In the genomic region with DNA sequence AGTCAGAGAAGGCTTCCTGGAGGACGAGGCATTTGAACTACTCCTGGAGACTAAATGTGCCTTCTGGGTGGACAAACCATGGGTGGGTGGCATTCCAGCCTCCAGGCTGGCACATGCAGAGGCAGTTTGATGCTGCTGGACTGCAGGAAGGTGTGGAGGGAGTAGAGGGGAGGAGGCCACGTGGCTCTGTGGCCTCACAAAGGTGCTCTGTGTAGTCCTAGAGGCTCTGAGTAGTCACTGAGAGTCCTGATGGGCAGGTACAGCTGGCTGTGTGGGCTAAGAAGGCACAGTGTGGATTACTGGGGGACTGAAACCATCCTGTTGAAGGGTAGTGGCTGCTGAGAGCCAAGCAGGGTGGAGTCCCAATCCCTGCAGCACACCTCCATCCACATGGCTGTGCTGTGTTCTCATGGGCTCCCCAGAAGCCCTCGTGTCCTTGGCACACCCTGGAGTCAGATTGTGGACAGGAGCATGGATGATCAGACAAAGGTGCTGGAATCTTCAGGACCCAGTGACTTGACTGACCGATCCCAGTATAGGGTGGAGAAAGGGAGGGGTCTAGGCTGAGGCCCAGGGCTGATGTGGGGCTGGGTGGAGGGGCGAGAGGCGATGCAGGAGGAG, we compare ENCODE assay signal across 19 cellular contexts.
DNase-seq lines count a peak whose midpoint lies in the region; ATAC-seq and TF ChIP-seq lines count a peak whose summit lies in the region.
"Had no signal": no experiment of that assay in that cellular context is flagged by ENCODE, and none has a peak within 500 bp of the region (broad histone marks: within the 10 kb centered on the region; RNA-seq: fewer than 3 reads in every experiment).

No MANE protein-coding gene starts in this region.

- no peak overlapping the region for H3K23ac ChIP-seq in H9 (ENCODE audit: insufficient read length, low read depth, low read length)

- H3K27ac ChIP-seq in H9 (ENCODE audit: insufficient read length, low read depth, low read length), result no peak overlapping the region
- H3K27ac ChIP-seq in SK-N-MC, result peak overlapping the region; percentile 54; the same call in 1 of the 2 replicates
- no peak overlapping the region for H3K27ac ChIP-seq in esophagus muscularis mucosa (replicated peaks in 1 of 4)
- no peak overlapping the region for H3K27ac ChIP-seq in spleen
- H3K27ac ChIP-seq: hepatocyte, psoas muscle had no signal

- H3K9ac ChIP-seq in H9 (ENCODE audit: extremely low read depth, insufficient read length, low read length) (no peak overlapping the region), SK-N-MC (ENCODE audit: insufficient read length) (peak overlapping the region; percentile 45)

- TF ChIP-seq POLR2A in esophagus muscularis mucosa (IDR thresholded peaks at IDR 0.05; ENCODE audit: low read depth), result no peak
- no peak for TF ChIP-seq POLR2A in spleen (IDR thresholded peaks at IDR 0.05)

- H3K4me2 ChIP-seq in H9 (ENCODE audit: insufficient read depth, insufficient read length, low read length), result no peak overlapping the region
- H3K4me2 ChIP-seq: hepatocyte had no signal

- H3K27me3 Mint-ChIP-seq in H9 (ENCODE audit: low read depth), result peaks cover 4% of the 10 kb centered on the region

- TF ChIP-seq EP300 in esophagus muscularis mucosa (IDR thresholded peaks at IDR 0.05), result no peak

- peak overlapping the region; percentile 26; the same call in 1 of the 2 replicates for H3K4me3 ChIP-seq in SK-N-MC
- H3K4me3 ChIP-seq in esophagus muscularis mucosa, result no peak overlapping the region
- no peak overlapping the region for H3K4me3 ChIP-seq in spleen
- H3K4me3 ChIP-seq: hepatocyte, psoas muscle had no signal

- H3K9me3 ChIP-seq in H9 (ENCODE audit: control insufficient read depth, low read depth, low read length), result no peaks in the 10 kb centered on the region
- H3K9me3 ChIP-seq in SK-N-MC (ENCODE audit: low read depth, low read length), result no peaks in the 10 kb centered on the region
- H3K9me3 ChIP-seq in esophagus muscularis mucosa, result no peaks in the 10 kb centered on the region
- H3K9me3 ChIP-seq in spleen, result no peaks in the 10 kb centered on the region
- H3K9me3 ChIP-seq: psoas muscle had no signal

- no peak overlapping the region for H4K91ac ChIP-seq in H9 (ENCODE audit: insufficient read length, low read depth, low read length)

- no peak overlapping the region for H3T11ph ChIP-seq in H9 (ENCODE audit: low read length)

- H3K4me1 Mint-ChIP-seq in H9, result peaks cover 27 to 33% of the 10 kb centered on the region in 2 experiments
- H3K4me1 Mint-ChIP-seq: naive thymus-derived CD8-positive, alpha-beta T cell had no signal

- H3K18ac ChIP-seq in H9 (ENCODE audit: insufficient read length, low read depth, low read length), result no peak overlapping the region

- no peak overlapping the region for H2BK15ac ChIP-seq in H9 (ENCODE audit: low read depth, low read length)

- TF ChIP-seq CTCF in H9 (conservative IDR thresholded peaks at IDR 0.05), result no peak
- TF ChIP-seq CTCF in esophagus muscularis mucosa (IDR thresholded peaks at IDR 0.05), result no peak
- no peak for TF ChIP-seq CTCF in spleen (IDR thresholded peaks at IDR 0.05 in 8 of 11, conservative IDR thresholded peaks at IDR 0.05 in 3 of 11)

- H2BK20ac ChIP-seq in H9 (ENCODE audit: low read depth, low read length, poor library complexity, severe bottlenecking), result no peak overlapping the region

- H3K4me3 Mint-ChIP-seq in H9, result no peak overlapping the region
- H3K4me3 Mint-ChIP-seq: activated CD8-positive, alpha-beta T cell treated with anti-CD3 and anti-CD28 coated beads, Interleukin-2, amount 10 ng/mL, durations not matched to agents 7 days and 5 days; activated naive CD8-positive, alpha-beta T cell; naive thymus-derived CD8-positive, alpha-beta T cell; T-helper 1 cell treated with Interleukin-12 subunit alpha and Interleukin-12 subunit beta and Interleukin-4 antibody, amounts not matched to agents 30 μg/mL and 1 μg/mL, for 36 hours had no signal

- no peak overlapping the region for H4K8ac ChIP-seq in H9 (replicated peaks; ENCODE audit: insufficient read length, low read depth, low read length)

- no peaks in the 10 kb centered on the region for H4K20me1 ChIP-seq in H9 (ENCODE audit: control insufficient read depth, insufficient read depth, insufficient read length)

- H3K27me3 ChIP-seq in H9 (ENCODE audit: insufficient read depth, low read length) (no peaks in the 10 kb centered on the region), esophagus muscularis mucosa (peaks cover 0 to 4% (median 0%) of the 10 kb centered on the region in 4 donors), spleen (replicated peaks in 1 of 7) (no peaks in the 10 kb centered on the region)
- H3K27me3 ChIP-seq: hepatocyte had no signal

- no peak overlapping the region for H3K14ac ChIP-seq in H9 (ENCODE audit: insufficient read depth, low read length)

- DNase-seq in H9, result no peak
- no peak for DNase-seq in SK-N-MC (ENCODE audit: low read depth, low spot score)
- DNase-seq in esophagus muscularis mucosa (ENCODE audit: extremely low spot score), result peak; percentile 81
- DNase-seq in spleen, result peak; percentile 43
- DNase-seq in AML-193 (lab: John Stamatoyannopoulos, UW), result no peak
- no peak for DNase-seq in A172 (ENCODE audit: low spot score)
- DNase-seq in left lobe of liver (ENCODE audit: low spot score), result no peak
- DNase-seq: activated CD8-positive, alpha-beta T cell treated with anti-CD3 and anti-CD28 coated beads, Interleukin-2, amount 10 ng/mL, durations not matched to agents 7 days and 5 days; DND-41; Karpas-422; mesenchymal stem cell; NCI-H1105; NCI-H524 treated with DMSO at 0.1 percent for 48 hours; Right ventricle myocardium superior had no signal

- H3K4me1 ChIP-seq in H9 (ENCODE audit: insufficient read depth, low read length) (peaks cover 2% of the 10 kb centered on the region; the same call in 1 of the 2 replicates), esophagus muscularis mucosa (peaks cover 0 to 4% (median 0%) of the 10 kb centered on the region in 4 donors), spleen (peaks cover 4 to 42% (median 14%) of the 10 kb centered on the region in 6 donors)
- H3K4me1 ChIP-seq: psoas muscle had no signal

- no peak overlapping the region for H2AK5ac ChIP-seq in H9 (ENCODE audit: insufficient read length, low read length)

- whole genome bisulfite sequencing in H9 (ENCODE audit: extremely low coverage, insufficient read length, low lambda C conversion rate), result no CpG with 5 or more reads among the region's 6 CpGs
- 84% methylated on average over 6 of the region's 6 CpGs for WGBS in esophagus muscularis mucosa
- WGBS in spleen, 5 donors, result 80 to 92% (median 84%) methylated on average over 6 of the region's 6 CpGs

- H4K5ac ChIP-seq in H9 (ENCODE audit: insufficient read length, low read depth, low read length), result no peak overlapping the region

- H2AFZ ChIP-seq in H9 (ENCODE audit: low read length), result no peak overlapping the region
- H2AFZ ChIP-seq: hepatocyte had no signal

- H3K56ac ChIP-seq in H9 (ENCODE audit: insufficient read length, low read depth, low read length), result no peak overlapping the region

- peak overlapping the region in 2 of 3 experiments; percentile 47 to 67; a peak in 3 of 7 replicates for H3K27ac Mint-ChIP-seq in H9
- H3K27ac Mint-ChIP-seq: activated CD8-positive, alpha-beta T cell treated with anti-CD3 and anti-CD28 coated beads, Interleukin-2, amount 10 ng/mL, durations not matched to agents 7 days and 5 days; activated naive CD8-positive, alpha-beta T cell; naive thymus-derived CD8-positive, alpha-beta T cell; T-helper 1 cell treated with Interleukin-12 subunit alpha and Interleukin-12 subunit beta and Interleukin-4 antibody, amounts not matched to agents 30 μg/mL and 1 μg/mL, for 36 hours had no signal

- H3K79me1 ChIP-seq in H9 (ENCODE audit: insufficient read depth, low read depth, low read length, poor library complexity, severe bottlenecking), result no peaks in the 10 kb centered on the region

- H3K9me3 Mint-ChIP-seq in H9, result no peaks in the 10 kb centered on the region; a peak in 1 of 5 replicates
- H3K9me3 Mint-ChIP-seq: naive thymus-derived CD8-positive, alpha-beta T cell; T-helper 1 cell treated with Interleukin-12 subunit alpha and Interleukin-12 subunit beta and Interleukin-4 antibody, amounts not matched to agents 30 μg/mL and 1 μg/mL, for 36 hours had no signal

- no peaks in the 10 kb centered on the region for H3K23me2 ChIP-seq in H9 (ENCODE audit: insufficient read length, low read depth, low read length, poor library complexity, severe bottlenecking)

- intact Hi-C loops in esophagus muscularis mucosa (cut with DNase I), result no loop called here
- intact Hi-C loops in spleen (cut with DNase I; ENCODE audit: low total_unique reads), result no loop called here

- no peaks in the 10 kb centered on the region for H3K79me2 ChIP-seq in H9 (ENCODE audit: insufficient read depth, low read length)
- H3K79me2 ChIP-seq: hepatocyte had no signal

- H2BK120ac ChIP-seq in H9 (ENCODE audit: low read depth, low read length, poor library complexity, severe bottlenecking), result no peak overlapping the region

- H3K36me3 ChIP-seq in SK-N-MC (ENCODE audit: insufficient read depth, low read length) (no peaks in the 10 kb centered on the region), esophagus muscularis mucosa (no peaks in the 10 kb centered on the region), spleen (no peaks in the 10 kb centered on the region)

- peaks cover 0 to 1% (median 0%) of the 10 kb centered on the region in 3 experiments; a peak in 1 of 7 replicates for H3K36me3 Mint-ChIP-seq in H9 (ENCODE audit: insufficient read depth in 1 of 3, low read depth in 3 of 3)
- H3K36me3 Mint-ChIP-seq: activated naive CD8-positive, alpha-beta T cell; naive thymus-derived CD8-positive, alpha-beta T cell had no signal

- H2BK12ac ChIP-seq in H9 (ENCODE audit: insufficient read length, low read depth, low read length), result no peak overlapping the region

- no peak for ATAC-seq in left lobe of liver
- ATAC-seq: activated CD8-positive, alpha-beta T cell treated with anti-CD3 and anti-CD28 coated beads, Interleukin-2, amount 10 ng/mL, durations not matched to agents 7 days and 5 days; naive thymus-derived CD8-positive, alpha-beta T cell; psoas muscle had no signal

- H3K4ac ChIP-seq in H9 (ENCODE audit: low read depth, low read length), result no peak overlapping the region

- no peak overlapping the region for H2BK5ac ChIP-seq in H9 (ENCODE audit: insufficient read length, low read length)

Comparison
In these comparisons a context has a peak if more than half of its experiments do, and no peak if none do; other contexts are left out.
1. DNase-seq: peak in esophagus muscularis mucosa (single experiment) and spleen (single experiment); none in H9 (single experiment), SK-N-MC (single experiment), AML-193 (0 of 2), A172 (single experiment) and left lobe of liver (single experiment).